ENCODE assay signal across 1 cellular context in the genomic region with DNA sequence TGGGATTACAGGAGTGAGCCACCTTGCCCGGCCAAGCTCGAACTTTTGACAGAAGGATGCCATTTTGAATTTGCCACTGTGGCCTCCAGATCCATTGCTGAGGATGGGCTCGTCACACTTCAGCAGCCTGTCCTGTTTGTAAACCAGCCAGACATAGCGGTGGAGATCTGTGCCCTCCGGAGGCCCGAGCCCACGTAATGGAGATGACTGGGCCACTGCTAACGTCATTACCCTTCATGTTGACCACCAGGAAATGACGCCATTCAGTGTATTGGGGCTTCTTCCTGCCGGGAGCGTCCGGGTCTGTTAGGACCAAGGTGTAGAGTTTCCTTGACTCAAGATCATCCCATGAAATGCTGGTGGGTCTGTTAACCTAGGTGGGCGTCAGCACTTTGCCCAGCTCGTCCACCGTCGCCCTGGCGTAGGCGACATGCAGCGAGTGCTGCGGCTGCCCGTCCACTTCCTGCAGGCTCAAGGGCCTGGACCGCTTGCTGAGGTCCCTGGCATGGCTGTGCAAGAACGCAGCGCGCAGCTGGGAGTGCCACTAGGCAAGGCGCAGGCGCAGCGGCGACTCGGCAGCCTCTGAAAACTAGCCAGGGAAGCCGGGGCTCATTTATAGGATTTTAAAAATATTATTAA.
A peak's percentile ranks its signal among the peaks of the same experiment; 100 is the strongest.
TF ChIP-seq lines count a peak whose summit lies in the region.

No MANE protein-coding gene starts in this region.

TF ChIP-seq in K562, 482 proteins besides CTCF, POLR2A, EP300 and RAD21 (continued from another document):
- TF ChIP-seq SNIP1 (IDR thresholded peaks at IDR 0.05; ENCODE audit: low read depth), result no peak
- TF ChIP-seq, protein P1, sequence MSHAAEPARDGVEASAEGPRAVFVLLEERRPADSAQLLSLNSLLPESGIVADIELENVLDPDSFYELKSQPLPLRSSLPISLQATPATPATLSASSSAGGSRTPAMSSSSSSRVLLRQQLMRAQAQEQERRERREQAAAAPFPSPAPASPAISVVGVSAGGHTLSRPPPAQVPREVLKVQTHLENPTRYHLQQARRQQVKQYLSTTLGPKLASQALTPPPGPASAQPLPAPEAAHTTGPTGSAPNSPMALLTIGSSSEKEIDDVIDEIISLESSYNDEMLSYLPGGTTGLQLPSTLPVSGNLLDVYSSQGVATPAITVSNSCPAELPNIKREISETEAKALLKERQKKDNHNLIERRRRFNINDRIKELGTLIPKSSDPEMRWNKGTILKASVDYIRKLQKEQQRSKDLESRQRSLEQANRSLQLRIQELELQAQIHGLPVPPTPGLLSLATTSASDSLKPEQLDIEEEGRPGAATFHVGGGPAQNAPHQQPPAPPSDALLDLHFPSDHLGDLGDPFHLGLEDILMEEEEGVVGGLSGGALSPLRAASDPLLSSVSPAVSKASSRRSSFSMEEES (CRISPR knock-in tag; IDR thresholded peaks at IDR 0.05), result no peak
- TF ChIP-seq ZNF124 (CRISPR knock-in tag; IDR thresholded peaks at IDR 0.05), result no peak
- TF ChIP-seq TRIM24 (IDR thresholded peaks at IDR 0.05), result no peak
- no peak for TF ChIP-seq MYBL2 (IDR thresholded peaks at IDR 0.05; ENCODE audit: low read depth)
- 0 out of 2 replicates have a peak, but pooled peaks have one; percentile 43 for TF ChIP-seq MYBL2 (CRISPR knock-in tag; IDR thresholded peaks at IDR 0.05; ENCODE audit: borderline replicate concordance)
- TF ChIP-seq POLR2G (IDR thresholded peaks at IDR 0.05; ENCODE audit: low read depth, low read length), result peak; percentile 49
- TF ChIP-seq CHCHD3 (CRISPR knock-in tag; IDR thresholded peaks at IDR 0.05), result no peak
- TF ChIP-seq, protein P2, sequence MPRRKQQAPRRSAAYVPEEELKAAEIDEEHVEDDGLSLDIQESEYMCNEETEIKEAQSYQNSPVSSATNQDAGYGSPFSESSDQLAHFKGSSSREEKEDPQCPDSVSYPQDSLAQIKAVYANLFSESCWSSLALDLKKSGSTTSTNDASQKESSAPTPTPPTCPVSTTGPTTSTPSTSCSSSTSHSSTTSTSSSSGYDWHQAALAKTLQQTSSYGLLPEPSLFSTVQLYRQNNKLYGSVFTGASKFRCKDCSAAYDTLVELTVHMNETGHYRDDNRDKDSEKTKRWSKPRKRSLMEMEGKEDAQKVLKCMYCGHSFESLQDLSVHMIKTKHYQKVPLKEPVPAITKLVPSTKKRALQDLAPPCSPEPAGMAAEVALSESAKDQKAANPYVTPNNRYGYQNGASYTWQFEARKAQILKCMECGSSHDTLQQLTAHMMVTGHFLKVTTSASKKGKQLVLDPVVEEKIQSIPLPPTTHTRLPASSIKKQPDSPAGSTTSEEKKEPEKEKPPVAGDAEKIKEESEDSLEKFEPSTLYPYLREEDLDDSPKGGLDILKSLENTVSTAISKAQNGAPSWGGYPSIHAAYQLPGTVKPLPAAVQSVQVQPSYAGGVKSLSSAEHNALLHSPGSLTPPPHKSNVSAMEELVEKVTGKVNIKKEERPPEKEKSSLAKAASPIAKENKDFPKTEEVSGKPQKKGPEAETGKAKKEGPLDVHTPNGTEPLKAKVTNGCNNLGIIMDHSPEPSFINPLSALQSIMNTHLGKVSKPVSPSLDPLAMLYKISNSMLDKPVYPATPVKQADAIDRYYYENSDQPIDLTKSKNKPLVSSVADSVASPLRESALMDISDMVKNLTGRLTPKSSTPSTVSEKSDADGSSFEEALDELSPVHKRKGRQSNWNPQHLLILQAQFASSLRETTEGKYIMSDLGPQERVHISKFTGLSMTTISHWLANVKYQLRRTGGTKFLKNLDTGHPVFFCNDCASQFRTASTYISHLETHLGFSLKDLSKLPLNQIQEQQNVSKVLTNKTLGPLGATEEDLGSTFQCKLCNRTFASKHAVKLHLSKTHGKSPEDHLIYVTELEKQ (CRISPR knock-in tag; IDR thresholded peaks at IDR 0.05), result no peak
- TF ChIP-seq KDM2B (CRISPR knock-in tag; IDR thresholded peaks at IDR 0.05), result no peak
- TF ChIP-seq ZNF75A (CRISPR knock-in tag; IDR thresholded peaks at IDR 0.05), result no peak
- peak; percentile 54; the same call in 1 of the 2 replicates for TF ChIP-seq GABPA (tag; conservative IDR thresholded peaks at IDR 0.05; ENCODE audit: low read depth)
- no peak for TF ChIP-seq ZFP36 (IDR thresholded peaks at IDR 0.05; ENCODE audit: low read depth, low read length, partially characterized antibody)
- TF ChIP-seq, protein P3, sequence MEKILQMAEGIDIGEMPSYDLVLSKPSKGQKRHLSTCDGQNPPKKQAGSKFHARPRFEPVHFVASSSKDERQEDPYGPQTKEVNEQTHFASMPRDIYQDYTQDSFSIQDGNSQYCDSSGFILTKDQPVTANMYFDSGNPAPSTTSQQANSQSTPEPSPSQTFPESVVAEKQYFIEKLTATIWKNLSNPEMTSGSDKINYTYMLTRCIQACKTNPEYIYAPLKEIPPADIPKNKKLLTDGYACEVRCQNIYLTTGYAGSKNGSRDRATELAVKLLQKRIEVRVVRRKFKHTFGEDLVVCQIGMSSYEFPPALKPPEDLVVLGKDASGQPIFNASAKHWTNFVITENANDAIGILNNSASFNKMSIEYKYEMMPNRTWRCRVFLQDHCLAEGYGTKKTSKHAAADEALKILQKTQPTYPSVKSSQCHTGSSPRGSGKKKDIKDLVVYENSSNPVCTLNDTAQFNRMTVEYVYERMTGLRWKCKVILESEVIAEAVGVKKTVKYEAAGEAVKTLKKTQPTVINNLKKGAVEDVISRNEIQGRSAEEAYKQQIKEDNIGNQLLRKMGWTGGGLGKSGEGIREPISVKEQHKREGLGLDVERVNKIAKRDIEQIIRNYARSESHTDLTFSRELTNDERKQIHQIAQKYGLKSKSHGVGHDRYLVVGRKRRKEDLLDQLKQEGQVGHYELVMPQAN (IDR thresholded peaks at IDR 0.05; ENCODE audit: borderline replicate concordance), result no peak
- no peak for TF ChIP-seq ZBTB8A (IDR thresholded peaks at IDR 0.05; ENCODE audit: partially characterized antibody)
- TF ChIP-seq HDGF (IDR thresholded peaks at IDR 0.05), result no peak
- TF ChIP-seq NCOR1 (IDR thresholded peaks at IDR 0.05), result no peak
- TF ChIP-seq MEIS2 (IDR thresholded peaks at IDR 0.05; ENCODE audit: partially characterized antibody), result no peak
- no peak for TF ChIP-seq DACH1 (IDR thresholded peaks at IDR 0.05; ENCODE audit: partially characterized antibody)
- TF ChIP-seq ZNF282 (CRISPR knock-in tag; IDR thresholded peaks at IDR 0.05), result no peak
- no peak for TF ChIP-seq SMAD4 (CRISPR knock-in tag; conservative IDR thresholded peaks at IDR 0.05)
- peak; percentile 6; the same call in 1 of the 2 replicates for TF ChIP-seq DMBX1 (CRISPR knock-in tag; IDR thresholded peaks at IDR 0.05; ENCODE audit: borderline replicate concordance)
- TF ChIP-seq POLR2B (IDR thresholded peaks at IDR 0.05; ENCODE audit: low read depth, partially characterized antibody), result no peak
